1 cellular context compared by ENCODE assay signal in genomic region chr19:47241919-47242644, GRCh38.
A peak's percentile ranks its signal among the peaks of the same experiment; 100 is the strongest.
TF ChIP-seq lines count a peak whose summit lies in the region.

No MANE protein-coding gene starts in this region.

TF ChIP-seq in HepG2, 621 proteins besides CTCF, POLR2A, EP300 and RAD21:
- TF ChIP-seq MED13 (CRISPR knock-in tag; IDR thresholded peaks at IDR 0.05), result no peak
- 0 out of 2 replicates have a peak, but pooled peaks have one; percentile 6 for TF ChIP-seq ZHX1 (CRISPR knock-in tag; IDR thresholded peaks at IDR 0.05; ENCODE audit: low read depth)
- peak; percentile 94 for TF ChIP-seq ZNF646 (CRISPR knock-in tag; IDR thresholded peaks at IDR 0.05)
- TF ChIP-seq, protein P1, sequence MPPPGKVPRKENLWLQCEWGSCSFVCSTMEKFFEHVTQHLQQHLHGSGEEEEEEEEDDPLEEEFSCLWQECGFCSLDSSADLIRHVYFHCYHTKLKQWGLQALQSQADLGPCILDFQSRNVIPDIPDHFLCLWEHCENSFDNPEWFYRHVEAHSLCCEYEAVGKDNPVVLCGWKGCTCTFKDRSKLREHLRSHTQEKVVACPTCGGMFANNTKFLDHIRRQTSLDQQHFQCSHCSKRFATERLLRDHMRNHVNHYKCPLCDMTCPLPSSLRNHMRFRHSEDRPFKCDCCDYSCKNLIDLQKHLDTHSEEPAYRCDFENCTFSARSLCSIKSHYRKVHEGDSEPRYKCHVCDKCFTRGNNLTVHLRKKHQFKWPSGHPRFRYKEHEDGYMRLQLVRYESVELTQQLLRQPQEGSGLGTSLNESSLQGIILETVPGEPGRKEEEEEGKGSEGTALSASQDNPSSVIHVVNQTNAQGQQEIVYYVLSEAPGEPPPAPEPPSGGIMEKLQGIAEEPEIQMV (CRISPR knock-in tag; IDR thresholded peaks at IDR 0.05; ENCODE audit: low read depth), result no peak
- no peak for TF ChIP-seq RFXANK (CRISPR knock-in tag; IDR thresholded peaks at IDR 0.05)
- no peak for TF ChIP-seq ZNF619 (CRISPR knock-in tag; IDR thresholded peaks at IDR 0.05)
- TF ChIP-seq MAZ (IDR thresholded peaks at IDR 0.05; ENCODE audit: borderline replicate concordance, low read depth, low read length), result no peak
- TF ChIP-seq MAZ (CRISPR knock-in tag; IDR thresholded peaks at IDR 0.05; ENCODE audit: low read depth), result 0 out of 2 replicates have a peak, but pooled peaks have one; percentile 1
- TF ChIP-seq GTF3A (CRISPR knock-in tag; conservative IDR thresholded peaks at IDR 0.05), result no peak
- TF ChIP-seq, protein P2, sequence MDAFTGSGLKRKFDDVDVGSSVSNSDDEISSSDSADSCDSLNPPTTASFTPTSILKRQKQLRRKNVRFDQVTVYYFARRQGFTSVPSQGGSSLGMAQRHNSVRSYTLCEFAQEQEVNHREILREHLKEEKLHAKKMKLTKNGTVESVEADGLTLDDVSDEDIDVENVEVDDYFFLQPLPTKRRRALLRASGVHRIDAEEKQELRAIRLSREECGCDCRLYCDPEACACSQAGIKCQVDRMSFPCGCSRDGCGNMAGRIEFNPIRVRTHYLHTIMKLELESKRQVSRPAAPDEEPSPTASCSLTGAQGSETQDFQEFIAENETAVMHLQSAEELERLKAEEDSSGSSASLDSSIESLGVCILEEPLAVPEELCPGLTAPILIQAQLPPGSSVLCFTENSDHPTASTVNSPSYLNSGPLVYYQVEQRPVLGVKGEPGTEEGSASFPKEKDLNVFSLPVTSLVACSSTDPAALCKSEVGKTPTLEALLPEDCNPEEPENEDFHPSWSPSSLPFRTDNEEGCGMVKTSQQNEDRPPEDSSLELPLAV (CRISPR knock-in tag; conservative IDR thresholded peaks at IDR 0.05; ENCODE audit: low read depth), result 0 out of 2 replicates have a peak, but pooled peaks have one; percentile 9
- no peak for TF ChIP-seq ADNP (CRISPR knock-in tag; IDR thresholded peaks at IDR 0.05)
- TF ChIP-seq, protein P3, sequence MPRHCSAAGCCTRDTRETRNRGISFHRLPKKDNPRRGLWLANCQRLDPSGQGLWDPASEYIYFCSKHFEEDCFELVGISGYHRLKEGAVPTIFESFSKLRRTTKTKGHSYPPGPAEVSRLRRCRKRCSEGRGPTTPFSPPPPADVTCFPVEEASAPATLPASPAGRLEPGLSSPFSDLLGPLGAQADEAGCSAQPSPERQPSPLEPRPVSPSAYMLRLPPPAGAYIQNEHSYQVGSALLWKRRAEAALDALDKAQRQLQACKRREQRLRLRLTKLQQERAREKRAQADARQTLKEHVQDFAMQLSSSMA (CRISPR knock-in tag; IDR thresholded peaks at IDR 0.05), result no peak
- TF ChIP-seq ZC3H13 (CRISPR knock-in tag; IDR thresholded peaks at IDR 0.05), result 0 out of 2 replicates have a peak, but pooled peaks have one; percentile 16
- TF ChIP-seq FOXP4 (CRISPR knock-in tag; IDR thresholded peaks at IDR 0.05), result no peak
- TF ChIP-seq ATF7 (IDR thresholded peaks at IDR 0.05), result 0 out of 2 replicates have a peak, but pooled peaks have one; percentile 2
- TF ChIP-seq ATF7 (CRISPR knock-in tag; IDR thresholded peaks at IDR 0.05), result no peak
- TF ChIP-seq ZNF446 (CRISPR knock-in tag; IDR thresholded peaks at IDR 0.05), result no peak
- no peak for TF ChIP-seq ZNF256 (CRISPR knock-in tag; conservative IDR thresholded peaks at IDR 0.05)
- no peak for TF ChIP-seq MNT (IDR thresholded peaks at IDR 0.05)
TF ChIP-seq in HepG2: peak in this region for 6.
